Comparison of ENCODE assay signal across 8 cellular contexts in genomic region chr7:151520419-151521229, GRCh38. TPM values are rescaled to one million over a fixed set of nuclear protein-coding genes. Genes with fewer than 3 reads are reported as not detected.
DNase-seq lines count a peak whose midpoint lies in the region; ATAC-seq and TF ChIP-seq lines count a peak whose summit lies in the region.

No MANE protein-coding gene starts in this region.

- peaks cover 31% of the 10 kb centered on the region for H4K20me1 ChIP-seq in OCI-LY3 (ENCODE audit: insufficient read depth, low read length)

- peak overlapping the region; percentile 55 for H3K9ac ChIP-seq in OCI-LY3 (ENCODE audit: low read length)

- peaks cover 7 to 29% of the 10 kb centered on the region in 2 donors for H3K36me3 Mint-ChIP-seq in activated naive CD4-positive, alpha-beta T cell treated with anti-CD3 and anti-CD28 coated beads, Interleukin-2, amount 50 U/mL, for 72 hours
- H3K36me3 Mint-ChIP-seq in progenitor cell of endocrine pancreas (ENCODE audit: insufficient read depth): peaks cover 3% of the 10 kb centered on the region

- H3K27me3 ChIP-seq in OCI-LY3 (ENCODE audit: low read depth, low read length) (no peaks in the 10 kb centered on the region), cardiac muscle cell (no peaks in the 10 kb centered on the region)

- TF ChIP-seq CTCF in OCI-LY3 (IDR thresholded peaks at IDR 0.05; ENCODE audit: low read depth, low read length) (no peak), cardiac muscle cell (IDR thresholded peaks at IDR 0.05; ENCODE audit: low read depth, low read length) (no peak), progenitor cell of endocrine pancreas (IDR thresholded peaks at IDR 0.05; ENCODE audit: unreplicated experiment) (no peak)

- H3K4me3 ChIP-seq in OCI-LY3 (ENCODE audit: low read length): peak overlapping the region; percentile 98
- H3K4me3 ChIP-seq in cardiac muscle cell: no peak overlapping the region

- ATAC-seq in activated naive CD4-positive, alpha-beta T cell treated with anti-CD3 and anti-CD28 coated beads, Interleukin-2, amount 50 U/mL, for 72 hours: peak; percentile 3
- ATAC-seq in HG03159 (IDR thresholded peaks at IDR 0.05; ENCODE audit: unreplicated experiment) (no peak), GM18907 (IDR thresholded peaks at IDR 0.05; ENCODE audit: unreplicated experiment) (no peak)

- peaks cover 7% of the 10 kb centered on the region for H3K36me3 ChIP-seq in OCI-LY3 (replicated peaks; ENCODE audit: low read depth, low read length)
- H3K36me3 ChIP-seq in cardiac muscle cell: no peaks in the 10 kb centered on the region

- peak overlapping the region; percentile 73 for H3K27ac ChIP-seq in OCI-LY3 (ENCODE audit: low read length)
- H3K27ac ChIP-seq in cardiac muscle cell: peak overlapping the region; percentile 99

- DNase-seq in DMS153 (lab: John Stamatoyannopoulos, UW) (peak; percentile 33), DMS153 treated with DMSO at 0.1 percent for 48 hours (lab: John Stamatoyannopoulos, UW; ENCODE audit: unreplicated experiment) (no peak), cardiac muscle cell (ENCODE audit: low read depth in 1 of 2, low spot score in 1 of 2) (peak in 1 of 2 donors; percentile 21), progenitor cell of endocrine pancreas (ENCODE audit: low spot score, unreplicated experiment) (peak; percentile 15)
- DNase-seq in activated naive CD4-positive, alpha-beta T cell treated with anti-CD3 and anti-CD28 coated beads, Interleukin-2, amount 50 U/mL, for 72 hours (ENCODE audit: low spot score in 2 of 2): peak; percentile 48 to 64

- peak overlapping the region; percentile 95 to 97 for H3K27ac Mint-ChIP-seq in activated naive CD4-positive, alpha-beta T cell treated with anti-CD3 and anti-CD28 coated beads, Interleukin-2, amount 50 U/mL, for 72 hours
- H3K27ac Mint-ChIP-seq in progenitor cell of endocrine pancreas: peak overlapping the region; percentile 99

- H3K79me2 ChIP-seq in OCI-LY3 (ENCODE audit: low read length): peaks cover 41% of the 10 kb centered on the region

- peak overlapping the region; percentile 89 for H2AFZ ChIP-seq in OCI-LY3 (ENCODE audit: low read depth, low read length)

- no peaks in the 10 kb centered on the region for H3K9me3 Mint-ChIP-seq in activated naive CD4-positive, alpha-beta T cell treated with anti-CD3 and anti-CD28 coated beads, Interleukin-2, amount 50 U/mL, for 72 hours
- no peaks in the 10 kb centered on the region for H3K9me3 Mint-ChIP-seq in progenitor cell of endocrine pancreas (ENCODE audit: low read depth)

- H3K9me3 ChIP-seq in OCI-LY3 (ENCODE audit: insufficient read depth, low read length) (no peaks in the 10 kb centered on the region), cardiac muscle cell (ENCODE audit: low read depth) (no peaks in the 10 kb centered on the region)

- peaks cover 13% of the 10 kb centered on the region for H3K4me1 ChIP-seq in OCI-LY3 (ENCODE audit: low read length)
- no peaks in the 10 kb centered on the region for H3K4me1 ChIP-seq in cardiac muscle cell (ENCODE audit: low read depth)

- H3K4me1 Mint-ChIP-seq in progenitor cell of endocrine pancreas (ENCODE audit: low read depth): peaks cover 22% of the 10 kb centered on the region

- no peaks in the 10 kb centered on the region for H3K27me3 Mint-ChIP-seq in progenitor cell of endocrine pancreas

- H3K4me3 Mint-ChIP-seq in progenitor cell of endocrine pancreas (ENCODE audit: low read depth): peak overlapping the region; percentile 91

- H3K4me2 ChIP-seq in OCI-LY3 (ENCODE audit: low read length): peak overlapping the region; percentile 90

RNA-seq across cellular contexts. Expression of gene RHEB, which starts 0.9 kb away (rescaled TPM):
- 10 to 100 TPM; 37.1 to 81.9 TPM for total RNA-seq in activated naive CD4-positive, alpha-beta T cell treated with anti-CD3 and anti-CD28 coated beads, Interleukin-2, amount 50 U/mL, for 72 hours
- total RNA-seq in cardiac muscle cell (89.8 and 127 TPM in 2 replicates), progenitor cell of endocrine pancreas (71.7 and 78.8 TPM in 2 replicates)
- polyA plus RNA-seq in cardiac muscle cell: 157 and 204 TPM in 2 replicates

Comparison
In these comparisons a context has a peak if more than half of its experiments do, and no peak if none do; other contexts are left out.
1. ATAC-seq: peak in activated naive CD4-positive, alpha-beta T cell treated with anti-CD3 and anti-CD28 coated beads, Interleukin-2, amount 50 U/mL, for 72 hours (2 of 2); none in HG03159 (single experiment) and GM18907 (single experiment).